In the genomic region with DNA sequence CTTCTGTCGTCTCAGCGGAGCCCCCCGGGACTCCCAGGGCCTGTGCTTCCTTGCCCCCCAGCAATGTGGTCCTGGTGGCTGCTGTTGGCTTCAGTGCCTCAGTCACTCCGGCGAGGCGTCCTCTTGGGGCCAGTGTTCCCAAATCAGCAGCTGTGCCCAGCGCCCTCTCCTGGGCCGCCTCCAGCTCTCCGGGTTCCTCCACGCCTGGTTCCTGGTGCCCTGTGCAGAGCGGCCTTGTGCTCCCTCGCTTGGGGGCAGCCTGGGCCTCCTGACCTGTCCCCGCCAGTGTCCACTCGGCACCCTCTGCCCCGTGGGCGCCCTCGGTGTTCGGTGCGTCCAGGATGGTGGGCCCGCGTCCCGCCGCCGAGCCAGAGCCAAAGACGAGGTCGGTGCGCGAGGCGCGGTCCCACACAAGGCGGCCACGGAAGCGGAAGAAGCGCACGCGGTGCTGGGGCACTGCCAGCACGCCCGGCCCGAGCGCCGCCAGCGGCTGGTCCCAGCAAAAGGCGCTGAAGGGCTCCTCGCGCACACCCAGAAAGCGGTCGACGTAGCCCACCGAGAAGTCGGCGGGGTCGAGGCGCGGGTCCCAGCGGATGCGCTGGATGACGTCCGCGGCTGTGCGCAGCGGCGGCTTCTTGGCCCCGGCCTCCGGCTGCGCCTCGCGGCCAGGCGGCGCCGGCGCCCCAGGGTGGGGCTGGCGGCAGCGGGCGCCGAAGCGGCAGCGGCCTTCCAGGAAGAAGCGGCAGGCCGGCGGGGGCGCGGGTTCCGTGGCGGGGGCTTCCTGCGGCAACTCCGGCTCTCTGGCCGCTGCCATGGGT, we compare ENCODE assay signal across 8 cellular contexts. TPM values are rescaled to one million over a fixed set of nuclear protein-coding genes. Genes with fewer than 3 reads are reported as not detected.
DNase-seq lines count a peak whose midpoint lies in the region; ATAC-seq and TF ChIP-seq lines count a peak whose summit lies in the region.

No MANE protein-coding gene starts in this region.

- H3K36me3 Mint-ChIP-seq in T-helper 17 cell (ENCODE audit: low read depth): peaks cover 10% of the 10 kb centered on the region

- peak; percentile 13 for ATAC-seq in GM19395 (IDR thresholded peaks at IDR 0.05; ENCODE audit: unreplicated experiment)
- peak; percentile 40 for ATAC-seq in T-helper 17 cell
- peak; percentile 40 to 42 for ATAC-seq in gastrocnemius medialis

- H3K27me3 Mint-ChIP-seq in T-helper 17 cell: no peaks in the 10 kb centered on the region

- no peaks in the 10 kb centered on the region for H3K36me3 ChIP-seq in hepatocyte (replicated peaks; ENCODE audit: insufficient read depth, low read depth)
- peaks cover 1 to 42% of the 10 kb centered on the region in 2 donors for H3K36me3 ChIP-seq in gastrocnemius medialis

- H3K9me3 ChIP-seq in T-helper 17 cell (ENCODE audit: control insufficient read depth, low read length, poor library complexity, severe bottlenecking): no peaks in the 10 kb centered on the region
- no peaks in the 10 kb centered on the region for H3K9me3 ChIP-seq in hepatocyte (ENCODE audit: low read depth)
- H3K9me3 ChIP-seq in gastrocnemius medialis: no peaks in the 10 kb centered on the region

- peak overlapping the region; percentile 82 for H3K4me3 Mint-ChIP-seq in T-helper 17 cell

- peak; percentile 85 for DNase-seq in HK-2 (ENCODE audit: unreplicated experiment)
- peak; percentile 51 to 62 (median 54) for DNase-seq in T-helper 17 cell
- DNase-seq in hepatocyte (ENCODE audit: low spot score): peak; percentile 73
- DNase-seq in gastrocnemius medialis: peak; percentile 45 to 56
- no peak for DNase-seq in cortex of kidney (lab: John Stamatoyannopoulos, UW)

- H3K27ac ChIP-seq in C4-2B (peak overlapping the region; percentile 100), angular gyrus (ENCODE audit: low read depth, low read length) (peak overlapping the region; percentile 79), hepatocyte (peak overlapping the region; percentile 88), gastrocnemius medialis (peak overlapping the region; percentile 78 to 92 (median 84))

- peaks cover 22% of the 10 kb centered on the region for H3K79me2 ChIP-seq in hepatocyte

- in situ Hi-C loops in gastrocnemius medialis (cut with MboI; ENCODE audit: low sequenced_read_pairs in 4 of 4): no loop called here

- 7% methylated on average over 84 of the region's 87 CpGs for WGBS in hepatocyte (ENCODE audit: low lambda C conversion rate, missing lambda C conversion rate)

- TF ChIP-seq CTCF in C4-2B (conservative IDR thresholded peaks at IDR 0.05): no peak; the same call in 1 of the 2 replicates
- TF ChIP-seq CTCF in hepatocyte (IDR thresholded peaks at IDR 0.05; ENCODE audit: poor library complexity): peak; percentile 18
- TF ChIP-seq CTCF in gastrocnemius medialis (IDR thresholded peaks at IDR 0.05 in 4 of 5, conservative IDR thresholded peaks at IDR 0.05 in 1 of 5): peak in 1 of 5 experiments; percentile 9

- no peaks in the 10 kb centered on the region for H3K9me2 ChIP-seq in hepatocyte (replicated peaks; ENCODE audit: insufficient read depth)

- H2AFZ ChIP-seq in hepatocyte: no peak overlapping the region

- H3K4me1 Mint-ChIP-seq in T-helper 17 cell: peaks cover 37% of the 10 kb centered on the region

- peak overlapping the region; percentile 12 for H3K4me3 ChIP-seq in hepatocyte
- peak overlapping the region; percentile 54 to 81 (median 62) for H3K4me3 ChIP-seq in gastrocnemius medialis

- peak overlapping the region; percentile 91 for H3K4me2 ChIP-seq in hepatocyte

- peak overlapping the region; percentile 92 for H3K27ac Mint-ChIP-seq in T-helper 17 cell

- intact Hi-C loops in gastrocnemius medialis (cut with DNase I; ENCODE audit: low total_unique reads): loop anchor here (1.0 to 10.0 kb wide), 4 partner anchors 14 to 792 kb away; a partner anchor contains a TSS

- no peak for TF ChIP-seq POLR2A in gastrocnemius medialis (IDR thresholded peaks at IDR 0.05)

- H3K27me3 ChIP-seq in hepatocyte: no peaks in the 10 kb centered on the region
- no peaks in the 10 kb centered on the region for H3K27me3 ChIP-seq in gastrocnemius medialis

- peaks cover 12% of the 10 kb centered on the region for H3K4me1 ChIP-seq in hepatocyte (ENCODE audit: insufficient read depth)
- peaks cover 7 to 24% of the 10 kb centered on the region in 2 donors for H3K4me1 ChIP-seq in gastrocnemius medialis

- H4K20me1 ChIP-seq in hepatocyte (ENCODE audit: insufficient read depth, poor library complexity, severe bottlenecking): peaks cover 29% of the 10 kb centered on the region

RNA-seq across cellular contexts. Expression of a gene that starts 0.7 kb away (rescaled TPM):
- 1 to 10 TPM; 4.4 to 6.0 TPM for total RNA-seq in T-helper 17 cell
- total RNA-seq in hepatocyte: 3.1 and 7.9 TPM in 2 replicates
- 0.59 and 1.00 TPM in 2 replicates for polyA plus RNA-seq in hepatocyte
- 1 to 10 TPM; 1.5 to 4.9 (median 3.4) TPM for total RNA-seq in gastrocnemius medialis

RNA-seq across cellular contexts. Expression of a gene that starts 10.2 kb away (rescaled TPM):
- total RNA-seq in T-helper 17 cell: not detected
- total RNA-seq in hepatocyte: 43.1 and 46.8 TPM in 2 replicates
- 71.2 and 71.5 TPM in 2 replicates for polyA plus RNA-seq in hepatocyte
- 1 to 10 TPM in 2 of 4 donors, under 1 TPM in 1, not detected in 1; 0.83 to 4.6 (median 4.2) TPM for total RNA-seq in gastrocnemius medialis

RNA-seq across cellular contexts. Expression of a gene that starts 13.9 kb away (rescaled TPM):
- total RNA-seq in T-helper 17 cell: 100 to 1,000 TPM; 471 to 480 TPM
- 36.6 and 40.9 TPM in 2 replicates for total RNA-seq in hepatocyte
- 54.0 and 69.7 TPM in 2 replicates for polyA plus RNA-seq in hepatocyte
- total RNA-seq in gastrocnemius medialis: 10 to 100 TPM in 3 of 4 donors, 1 to 10 TPM in 1; 9.9 to 49.5 (median 15.5) TPM

RNA-seq across cellular contexts. Expression of a gene that starts 39.7 kb away (rescaled TPM):
- total RNA-seq in T-helper 17 cell: 1 to 10 TPM in 1 of 2 donors, under 1 TPM in 1; 0.94 to 1.7 TPM
- total RNA-seq in hepatocyte: not detected in 2 replicates
- not detected in 2 replicates for polyA plus RNA-seq in hepatocyte
- not detected for total RNA-seq in gastrocnemius medialis

RNA-seq across cellular contexts. Expression of a gene that starts 47.7 kb away (rescaled TPM):
- not detected for total RNA-seq in T-helper 17 cell
- total RNA-seq in hepatocyte: 7.0 and 7.1 TPM in 2 replicates
- polyA plus RNA-seq in hepatocyte: 11.0 and 19.3 TPM in 2 replicates
- total RNA-seq in gastrocnemius medialis: under 1 TPM in 1 of 4 donors, not detected in 3; 0.41 TPM

Comparison
In these comparisons a context has a peak if more than half of its experiments do, and no peak if none do; other contexts are left out.
1. RNA of a gene that starts 13.9 kb away (total RNA-seq): 471 to 480 TPM in T-helper 17 cell; 36.6 to 40.9 TPM in hepatocyte and 9.9 to 49.5 TPM in gastrocnemius medialis; every median in the first group is over 4 times any median in the second.
2. Peak in every context shown above with its lines, with median percentiles within 50 percentile points of each other: H3K27ac ChIP-seq and ATAC-seq.